ENCODE assay signal across 8 cellular contexts in the genomic region with DNA sequence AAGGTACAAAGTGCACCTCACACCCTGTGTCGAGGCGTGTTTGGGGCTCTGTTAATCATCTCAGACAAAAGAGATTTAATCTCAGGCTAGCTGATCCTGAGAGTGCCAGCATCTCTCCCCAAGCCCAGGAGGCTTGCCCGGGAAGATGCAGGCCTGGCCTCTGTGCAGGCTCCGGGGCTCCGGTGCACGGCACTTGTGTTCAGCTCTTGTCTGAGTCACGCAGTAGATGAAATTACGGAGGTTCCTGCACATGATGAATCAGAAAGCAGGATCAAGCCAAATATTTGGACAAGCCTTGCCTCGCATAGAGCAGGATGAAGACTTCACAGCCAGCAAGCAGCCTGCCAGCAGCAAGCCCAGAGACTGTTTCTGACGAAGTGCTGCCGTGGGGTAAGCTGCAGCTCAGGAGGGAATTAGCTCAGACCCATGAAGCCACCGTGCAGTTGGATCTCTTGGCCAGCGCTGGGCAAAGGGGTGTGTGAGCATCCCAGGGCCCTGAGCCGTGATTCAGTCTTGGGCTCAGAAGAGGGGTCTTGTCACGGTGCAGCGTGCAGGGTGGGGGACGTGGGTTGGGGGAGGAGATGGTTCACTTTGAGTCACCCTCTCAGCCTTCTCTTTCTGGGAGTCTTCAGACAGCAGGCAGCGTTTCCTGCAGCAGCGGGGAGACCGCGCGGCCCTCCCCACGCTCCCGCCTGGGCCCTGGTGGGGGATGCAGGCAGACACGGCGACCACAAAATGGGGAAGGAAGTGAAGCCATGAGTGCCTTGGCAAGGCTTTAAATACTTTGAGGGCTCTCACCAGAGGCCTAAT.
DNase-seq lines count a peak whose midpoint lies in the region; ATAC-seq and TF ChIP-seq lines count a peak whose summit lies in the region.

No MANE protein-coding gene starts in this region.

- no peaks in the 10 kb centered on the region for H3K4me1 Mint-ChIP-seq in endothelial cell (ENCODE audit: unreplicated experiment)
- H3K4me1 Mint-ChIP-seq in natural killer cell treated with Interleukin-12 subunit alpha and Interleukin-12 subunit beta and Interleukin-15 and Interleukin-18, amount 100 ng/mL, for 72 hours (ENCODE audit: low read depth in 2 of 2) = peaks cover 3 to 10% of the 10 kb centered on the region in 2 donors

- H3K4me3 ChIP-seq in SJCRH30 = no peak overlapping the region

- H3K9me3 ChIP-seq in SJCRH30 (replicated peaks) = no peaks in the 10 kb centered on the region

- H3K27me3 Mint-ChIP-seq in endothelial cell (ENCODE audit: unreplicated experiment) = peaks cover 3% of the 10 kb centered on the region
- H3K27me3 Mint-ChIP-seq in natural killer cell treated with Interleukin-12 subunit alpha and Interleukin-12 subunit beta and Interleukin-15 and Interleukin-18, amount 100 ng/mL, for 72 hours = peaks cover 7 to 26% of the 10 kb centered on the region in 2 donors

- peaks cover 26% of the 10 kb centered on the region for H3K4me1 ChIP-seq in SJCRH30

- no peaks in the 10 kb centered on the region for H3K36me3 Mint-ChIP-seq in endothelial cell (ENCODE audit: low read depth, unreplicated experiment)
- no peaks in the 10 kb centered on the region for H3K36me3 Mint-ChIP-seq in natural killer cell treated with Interleukin-12 subunit alpha and Interleukin-12 subunit beta and Interleukin-15 and Interleukin-18, amount 100 ng/mL, for 72 hours

- H3K27ac ChIP-seq in SJCRH30 (no peak overlapping the region), cingulate gyrus (ENCODE audit: low read depth, low read length) (peak overlapping the region; percentile 75)

- H3K27me3 ChIP-seq in SJCRH30 = no peaks in the 10 kb centered on the region

- no peaks in the 10 kb centered on the region for H3K9me3 Mint-ChIP-seq in endothelial cell (ENCODE audit: unreplicated experiment)
- H3K9me3 Mint-ChIP-seq in natural killer cell treated with Interleukin-12 subunit alpha and Interleukin-12 subunit beta and Interleukin-15 and Interleukin-18, amount 100 ng/mL, for 72 hours = no peaks in the 10 kb centered on the region

- peak; percentile 59 for ATAC-seq in GM18498 (IDR thresholded peaks at IDR 0.05; ENCODE audit: unreplicated experiment)
- peak; percentile 54 for ATAC-seq in HG03025 (IDR thresholded peaks at IDR 0.05; ENCODE audit: low FRiP score, unreplicated experiment)
- no peak for ATAC-seq in natural killer cell treated with Interleukin-12 subunit alpha and Interleukin-12 subunit beta and Interleukin-15 and Interleukin-18, amount 100 ng/mL, for 72 hours

- no peaks in the 10 kb centered on the region for H3K36me3 ChIP-seq in SJCRH30

- no peak for TF ChIP-seq CTCF in endothelial cell (IDR thresholded peaks at IDR 0.05; ENCODE audit: unreplicated experiment)

- H3K27ac Mint-ChIP-seq in endothelial cell (ENCODE audit: unreplicated experiment) = no peak overlapping the region
- H3K27ac Mint-ChIP-seq in natural killer cell treated with Interleukin-12 subunit alpha and Interleukin-12 subunit beta and Interleukin-15 and Interleukin-18, amount 100 ng/mL, for 72 hours = no peak overlapping the region

- DNase-seq in SJCRH30 (peak; percentile 37 to 52), mesenteric fat pad (ENCODE audit: low spot score) (peak; percentile 91), ureter (ENCODE audit: low spot score) (peak; percentile 84), endothelial cell (ENCODE audit: low spot score) (no peak)
- DNase-seq in natural killer cell treated with Interleukin-12 subunit alpha and Interleukin-12 subunit beta and Interleukin-15 and Interleukin-18, amount 100 ng/mL, for 72 hours (ENCODE audit: low spot score) = no peak

- H3K4me3 Mint-ChIP-seq in endothelial cell (ENCODE audit: unreplicated experiment) = no peak overlapping the region
- H3K4me3 Mint-ChIP-seq in natural killer cell treated with Interleukin-12 subunit alpha and Interleukin-12 subunit beta and Interleukin-15 and Interleukin-18, amount 100 ng/mL, for 72 hours = no peak overlapping the region

Comparison
In these comparisons a context has a peak if more than half of its experiments do, and no peak if none do; other contexts are left out.
1. ATAC-seq: peak in GM18498 (single experiment) and HG03025 (single experiment); none in natural killer cell treated with Interleukin-12 subunit alpha and Interleukin-12 subunit beta and Interleukin-15 and Interleukin-18, amount 100 ng/mL, for 72 hours (0 of 2).
2. DNase-seq: peak in SJCRH30 (2 of 2), mesenteric fat pad (single experiment) and ureter (single experiment); none in endothelial cell (single experiment) and natural killer cell treated with Interleukin-12 subunit alpha and Interleukin-12 subunit beta and Interleukin-15 and Interleukin-18, amount 100 ng/mL, for 72 hours (single experiment).